Comparison of ENCODE assay signal across 2 cellular contexts in genomic region chr11:57190548-57190947, GRCh38.
TF ChIP-seq lines count a peak whose summit lies in the region.

No MANE protein-coding gene starts in this region.

TF ChIP-seq in HepG2, 621 proteins besides CTCF, POLR2A, EP300 and RAD21:
- no peak for TF ChIP-seq CSRNP1 (CRISPR knock-in tag; IDR thresholded peaks at IDR 0.05)
- TF ChIP-seq ZFAT (CRISPR knock-in tag; conservative IDR thresholded peaks at IDR 0.05), result no peak
- peak; percentile 82 for TF ChIP-seq ZBTB40 (IDR thresholded peaks at IDR 0.05)
- TF ChIP-seq ZBTB40 (CRISPR knock-in tag; IDR thresholded peaks at IDR 0.05), result no peak
- TF ChIP-seq ZNF496 (CRISPR knock-in tag; IDR thresholded peaks at IDR 0.05; ENCODE audit: insufficient replicate concordance), result no peak
- no peak for TF ChIP-seq RFX5 (IDR thresholded peaks at IDR 0.05; ENCODE audit: low read depth, low read length)
- no peak for TF ChIP-seq ZNF337 (CRISPR knock-in tag; IDR thresholded peaks at IDR 0.05; ENCODE audit: borderline replicate concordance, low read depth)
- TF ChIP-seq ZNF775 (CRISPR knock-in tag; IDR thresholded peaks at IDR 0.05; ENCODE audit: borderline replicate concordance), result no peak

TF ChIP-seq in K562, 482 proteins besides CTCF, POLR2A, EP300 and RAD21:
- TF ChIP-seq ATF4 (CRISPR knock-in tag; IDR thresholded peaks at IDR 0.05), result no peak
- TF ChIP-seq ZBTB40 (IDR thresholded peaks at IDR 0.05), result 0 out of 2 replicates have a peak, but pooled peaks have one; percentile 36
- TF ChIP-seq ZBTB40 (CRISPR knock-in tag; IDR thresholded peaks at IDR 0.05), result no peak
